ENCODE assay signal across 8 cellular contexts in the genomic region with DNA sequence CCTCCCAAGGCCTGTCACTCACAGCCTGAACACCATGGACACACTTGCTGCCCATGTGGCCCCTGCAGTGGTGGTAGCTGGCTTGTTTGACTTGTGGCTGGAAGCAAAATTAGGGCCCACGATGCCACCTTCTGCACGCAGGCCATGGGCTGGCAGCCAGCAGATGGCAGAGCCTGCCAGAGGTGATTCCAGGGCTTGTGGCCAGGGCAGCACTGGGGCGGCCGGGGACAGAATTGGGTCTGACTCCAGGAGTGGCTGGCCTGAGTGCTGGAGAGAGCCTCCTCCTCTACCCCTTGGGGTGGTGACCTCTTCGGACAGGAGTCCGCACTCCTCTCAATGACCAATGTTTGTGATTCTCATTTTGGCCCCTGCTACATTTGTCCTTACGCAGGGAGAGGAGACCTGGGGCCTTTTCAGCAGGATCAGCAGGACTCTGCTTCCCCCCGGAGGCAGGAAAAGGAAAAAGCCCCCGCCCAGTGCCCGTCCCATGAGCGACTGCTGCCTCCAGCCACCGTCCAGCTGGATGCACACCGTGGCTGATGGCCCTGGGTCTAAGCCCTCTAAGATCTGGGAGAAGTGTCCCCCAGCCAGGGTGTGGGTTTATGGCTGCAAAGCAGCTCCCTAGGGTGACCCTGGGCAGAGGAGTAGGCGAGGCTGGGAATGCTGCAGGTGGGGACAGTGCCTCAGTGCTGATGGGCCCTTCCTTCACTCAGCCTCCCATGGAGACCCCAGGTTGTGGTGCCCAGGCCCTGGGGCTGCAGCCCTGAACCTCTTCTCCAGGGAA. TPM values are rescaled to one million over a fixed set of nuclear protein-coding genes. Genes with fewer than 3 reads are reported as not detected.
A peak's percentile ranks its signal among the peaks of the same experiment; 100 is the strongest.
DNase-seq lines count a peak whose midpoint lies in the region; ATAC-seq and TF ChIP-seq lines count a peak whose summit lies in the region.

No MANE protein-coding gene starts in this region.

- ATAC-seq in PC-3: peak; percentile 61
- no peak for ATAC-seq in central memory CD8-positive, alpha-beta T cell (replicated peaks; ENCODE audit: extremely low read depth, poor library complexity, severe bottlenecking)
- peak; percentile 50 for ATAC-seq in left colon
- ATAC-seq in GM21390 (IDR thresholded peaks at IDR 0.05; ENCODE audit: unreplicated experiment): no peak
- ATAC-seq in HG03439 (IDR thresholded peaks at IDR 0.05; ENCODE audit: unreplicated experiment): no peak

- H4K20me1 ChIP-seq in PC-3 (ENCODE audit: low read length): no peaks in the 10 kb centered on the region

- peaks cover 21% of the 10 kb centered on the region for H3K4me1 ChIP-seq in PC-3 (ENCODE audit: insufficient read depth, low read length)
- H3K4me1 ChIP-seq in stomach smooth muscle (ENCODE audit: control insufficient read depth, insufficient read depth, low read length): peaks cover 45% of the 10 kb centered on the region

- H3K4me3 ChIP-seq in GM12875 (ENCODE audit: low read depth, low read length) (no peak overlapping the region), PC-3 (ENCODE audit: low read length) (no peak overlapping the region), stomach smooth muscle (ENCODE audit: low read length in 2 of 2) (peak overlapping the region in 1 of 2 donors; percentile 40)

- peak overlapping the region; percentile 79 for H3K4me3 Mint-ChIP-seq in central memory CD8-positive, alpha-beta T cell

- peak overlapping the region; percentile 69 for H2AFZ ChIP-seq in PC-3 (ENCODE audit: low read length)

- no peaks in the 10 kb centered on the region for H3K79me2 ChIP-seq in PC-3 (ENCODE audit: low read length)

- no TSS peak for BruUV-seq in PC-3 (replicated peaks; lab: Mats Ljungman, UMichigan)

- H3K27me3 ChIP-seq in PC-3 (ENCODE audit: low read length) (no peaks in the 10 kb centered on the region), stomach smooth muscle (ENCODE audit: control insufficient read depth in 1 of 2, insufficient read depth in 2 of 2, low read length in 2 of 2) (no peaks in the 10 kb centered on the region)

- no peaks in the 10 kb centered on the region for H3K27me3 Mint-ChIP-seq in central memory CD8-positive, alpha-beta T cell

- no peaks in the 10 kb centered on the region for H3K9me3 Mint-ChIP-seq in central memory CD8-positive, alpha-beta T cell

- TF ChIP-seq CTCF in GM12875 (IDR thresholded peaks at IDR 0.05; ENCODE audit: borderline replicate concordance, insufficient read depth, low read depth, low read length): peak; percentile 54; the same call in 1 of the 2 replicates
- TF ChIP-seq CTCF in PC-3 (conservative IDR thresholded peaks at IDR 0.05; ENCODE audit: low read depth, low read length): peak; percentile 75

- intact Hi-C loops in PC-3 (cut with micrococcal nuclease) (loop anchor here (1.0 kb wide), 1 partner anchor 84 kb away; no protein-coding TSS in a partner anchor), left colon (cut with DNase I, micrococcal nuclease) (no loop called here)

- DNase-seq in Ammon's horn (ENCODE audit: low spot score) (peak; percentile 81), PC-3 (peak; percentile 65), left colon (peak in 1 of 2 donors; percentile 74)
- no peak for DNase-seq in central memory CD8-positive, alpha-beta T cell (ENCODE audit: low spot score in 2 of 2)

- H3K4me1 Mint-ChIP-seq in central memory CD8-positive, alpha-beta T cell: peaks cover 53% of the 10 kb centered on the region

- H3K36me3 Mint-ChIP-seq in central memory CD8-positive, alpha-beta T cell (ENCODE audit: insufficient read depth): peaks cover 14% of the 10 kb centered on the region

- H3F3A ChIP-seq in PC-3 (ENCODE audit: low read length, unreplicated experiment): no peaks in the 10 kb centered on the region

- H3K27ac ChIP-seq in PC-3 (ENCODE audit: low read length): peak overlapping the region; percentile 37; the same call in 1 of the 2 replicates
- peak overlapping the region; percentile 62 for H3K27ac ChIP-seq in stomach smooth muscle (ENCODE audit: low read length)

- H3K4me2 ChIP-seq in PC-3 (ENCODE audit: low read length): peak overlapping the region; percentile 37; the same call in 1 of the 2 replicates

- peak overlapping the region; percentile 92 for H3K27ac Mint-ChIP-seq in central memory CD8-positive, alpha-beta T cell (ENCODE audit: low read depth)

- no peak overlapping the region for H3K9ac ChIP-seq in PC-3 (ENCODE audit: low read length)
- H3K9ac ChIP-seq in stomach smooth muscle (ENCODE audit: low read length in 2 of 2): peak overlapping the region in 1 of 2 donors; percentile 51

- CTCF ChIA-PET in PC-3 (lab: Charles Lee): interaction anchor here (0.6 kb wide), 2 partner anchors 112 to 491 kb away, joined by 3 to 5 read pairs; a partner anchor contains a TSS

- H3K9me2 ChIP-seq in PC-3 (replicated peaks; ENCODE audit: low read length): no peaks in the 10 kb centered on the region

- no peaks in the 10 kb centered on the region for H3K9me3 ChIP-seq in PC-3 (ENCODE audit: low read length)
- no peaks in the 10 kb centered on the region for H3K9me3 ChIP-seq in stomach smooth muscle (ENCODE audit: control insufficient read depth in 2 of 2, low read length in 2 of 2)

- H3K36me3 ChIP-seq in PC-3 (ENCODE audit: low read depth, low read length) (no peaks in the 10 kb centered on the region), stomach smooth muscle (ENCODE audit: control insufficient read depth in 2 of 2, insufficient read depth in 2 of 2, low read length in 2 of 2) (no peaks in the 10 kb centered on the region)

- POLR2A ChIA-PET in PC-3 (lab: Charles Lee; ENCODE audit: unreplicated experiment): interaction anchor here (0.6 kb wide), 1 partner anchor 53 kb away, joined by 3 read pairs; no protein-coding TSS in a partner anchor

RNA-seq across cellular contexts. Expression of a gene that starts 26.5 kb away (rescaled TPM):
- total RNA-seq in PC-3 (2014; rRNA removed): 25.7 and 30.9 TPM in 2 replicates
- 10 to 100 TPM; 36.9 to 38.5 TPM for total RNA-seq in left colon

RNA-seq across cellular contexts. Expression of a gene that starts 54.5 kb away (rescaled TPM):
- total RNA-seq in PC-3 (2014; rRNA removed): 68.9 and 94.2 TPM in 2 replicates
- total RNA-seq in left colon: 100 to 1,000 TPM in 1 of 2 donors, 10 to 100 TPM in 1; 60.1 to 210 TPM

Comparison
In these comparisons a context has a peak if more than half of its experiments do, and no peak if none do; other contexts are left out.
1. DNase-seq: peak in Ammon's horn (single experiment) and PC-3 (single experiment); none in central memory CD8-positive, alpha-beta T cell (0 of 2).
2. ATAC-seq: peak in PC-3 (single experiment) and left colon (single experiment); none in central memory CD8-positive, alpha-beta T cell (single experiment), GM21390 (single experiment) and HG03439 (single experiment).